Comparison of ENCODE assay signal across 6 cellular contexts in genomic region chr3:59925946-59926345, GRCh38.
"Had no signal": no experiment of that assay in that cellular context is flagged by ENCODE, and none has a peak within 500 bp of the region (broad histone marks: within the 10 kb centered on the region; RNA-seq: fewer than 3 reads in every experiment).

No MANE protein-coding gene starts in this region.

- ATAC-seq: GM23338, HepG2 had no signal

- H3K9me3 Mint-ChIP-seq: GM23338, H9, IgD-negative memory B cell had no signal

- DNase-seq: H9, HCEC 1CT, KBM-7 had no signal

- H3K27ac Mint-ChIP-seq: GM23338, H9, IgD-negative memory B cell had no signal

- H3K4me1 Mint-ChIP-seq: GM23338, H9 had no signal

- H3K4me3 ChIP-seq: GM23338 had no signal

- H3K4me3 Mint-ChIP-seq: GM23338, H9, IgD-negative memory B cell had no signal
